Comparison of ENCODE assay signal across 8 cellular contexts in genomic region chr12:27383429-27384260, GRCh38. TPM values are rescaled to one million over a fixed set of nuclear protein-coding genes. Genes with fewer than 3 reads are reported as not detected.
DNase-seq lines count a peak whose midpoint lies in the region; ATAC-seq and TF ChIP-seq lines count a peak whose summit lies in the region.

No MANE protein-coding gene starts in this region.

- no peak overlapping the region for H3K4me3 ChIP-seq in lower lobe of right lung

- H3K36me3 ChIP-seq in lower lobe of right lung, result no peaks in the 10 kb centered on the region

- H3K9me3 ChIP-seq in lower lobe of right lung, result no peaks in the 10 kb centered on the region

- no peaks in the 10 kb centered on the region for H3K4me1 ChIP-seq in lower lobe of right lung

- ATAC-seq in HG02981 (IDR thresholded peaks at IDR 0.05; ENCODE audit: unreplicated experiment) (peak; percentile 57), lower lobe of right lung (peak; percentile 79 to 83), HG03025 (IDR thresholded peaks at IDR 0.05; ENCODE audit: low FRiP score, unreplicated experiment) (no peak)

- TF ChIP-seq CTCF in GM10248 (IDR thresholded peaks at IDR 0.05; ENCODE audit: control extremely low read depth, extremely low read depth, low read depth, missing control alignments) (peak; percentile 82), lower lobe of right lung (IDR thresholded peaks at IDR 0.05) (peak; percentile 86)

- POLR2A ChIA-PET in GM10248 (lab: Yijun Ruan, JAX), result no interaction called here

- peak; percentile 77 for DNase-seq in GM10248 (ENCODE audit: extremely low spot score)
- DNase-seq in NCI-H460 (ENCODE audit: extremely low read depth, low read depth), result peak; percentile 69
- DNase-seq in activated CD4-positive, alpha-beta T cell treated with anti-CD3 and anti-CD28 coated beads for 4 hours, result peak; percentile 49 to 64
- peak; percentile 86 for DNase-seq in dedifferentiated amniotic fluid mesenchymal stem cell (ENCODE audit: extremely low spot score)
- peak; percentile 67 for DNase-seq in lower lobe of right lung
- DNase-seq in stimulated activated CD8-positive, alpha-beta memory T cell treated with anti-CD3 and anti-CD28 coated beads, Interleukin-12 subunit alpha, Interleukin-12 subunit beta, amount 100 ng/mL, for 24 hours (ENCODE audit: extremely low read depth), result peak; percentile 34

- H3K27ac ChIP-seq in lower lobe of right lung, result no peak overlapping the region

- H3K27me3 ChIP-seq in lower lobe of right lung (ENCODE audit: low read depth), result no peaks in the 10 kb centered on the region

- CTCF ChIA-PET in GM10248 (lab: Yijun Ruan, JAX), result interaction anchor here (0.8 to 4.8 kb wide), 27 partner anchors 8 to 405 kb away, joined by 3 to 50 read pairs (median 4); no protein-coding TSS in a partner anchor

- intact Hi-C loops in lower lobe of right lung (cut with DNase I), result no loop called here

RNA-seq across cellular contexts. Expression of gene BMAL2, which starts 51.0 kb away (rescaled TPM):
- total RNA-seq in NCI-H460 (2014; rRNA removed; shearing (Covaris generic)), result 10.4 and 10.9 TPM in 2 replicates
- polyA plus RNA-seq in NCI-H460 (2014; cell fraction: nucleus; rRNA removed), result 2.3 and 3.9 TPM in 2 replicates
- total RNA-seq in lower lobe of right lung, result 2.6 TPM

Comparison
In these comparisons a context has a peak if more than half of its experiments do, and no peak if none do; other contexts are left out.
1. DNase-seq: peak in every context shown above with its lines; median percentile 86 in dedifferentiated amniotic fluid mesenchymal stem cell; 77 in GM10248; 69 in NCI-H460; 67 in lower lobe of right lung; 56 in activated CD4-positive, alpha-beta T cell treated with anti-CD3 and anti-CD28 coated beads for 4 hours; 34 in stimulated activated CD8-positive, alpha-beta memory T cell treated with anti-CD3 and anti-CD28 coated beads, Interleukin-12 subunit alpha, Interleukin-12 subunit beta, amount 100 ng/mL, for 24 hours.